ENCODE assay signal across 8 cellular contexts in the genomic region with DNA sequence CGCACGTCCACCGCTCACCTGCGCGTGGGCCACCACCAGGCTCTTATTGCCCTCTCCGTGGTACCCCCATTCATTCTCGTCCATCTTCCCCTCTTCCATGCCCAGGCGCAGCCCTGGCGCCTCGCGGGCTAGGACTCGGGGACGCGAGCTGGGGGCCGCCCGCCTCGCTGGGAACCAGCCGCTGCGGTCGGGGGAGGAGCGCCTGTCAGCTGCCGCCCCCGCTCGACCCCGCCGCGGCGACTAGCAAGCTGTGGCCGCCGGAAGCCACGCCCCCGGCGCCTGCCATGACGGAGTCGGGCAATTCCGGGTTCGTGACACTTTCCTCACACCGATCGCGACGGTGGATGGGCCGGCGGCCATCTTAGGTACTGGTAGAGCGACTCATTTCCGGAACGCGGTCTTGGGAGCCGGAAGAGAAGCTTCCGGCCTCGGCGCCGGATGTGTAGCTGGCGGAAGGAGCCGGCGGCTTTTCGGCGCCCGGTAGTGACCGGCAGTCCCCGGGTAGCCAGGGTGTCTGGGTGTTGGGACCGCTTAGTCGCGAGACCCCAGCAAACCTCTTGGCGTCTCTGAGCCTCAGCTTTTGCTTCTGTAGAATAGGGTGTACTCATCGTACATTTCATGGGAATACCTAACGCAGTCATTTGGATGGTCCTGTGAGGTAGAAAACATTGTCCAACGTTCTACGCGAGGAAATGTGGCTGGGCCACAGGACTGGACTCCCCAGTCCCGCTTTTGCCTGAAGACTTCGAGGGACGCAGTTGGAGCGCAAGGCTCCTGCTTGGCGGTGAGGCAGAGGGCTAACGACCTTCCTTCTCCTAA. TPM values are rescaled to one million over a fixed set of nuclear protein-coding genes. Genes with fewer than 3 reads are reported as not detected.
DNase-seq lines count a peak whose midpoint lies in the region; ATAC-seq and TF ChIP-seq lines count a peak whose summit lies in the region.

A gene with protein sequence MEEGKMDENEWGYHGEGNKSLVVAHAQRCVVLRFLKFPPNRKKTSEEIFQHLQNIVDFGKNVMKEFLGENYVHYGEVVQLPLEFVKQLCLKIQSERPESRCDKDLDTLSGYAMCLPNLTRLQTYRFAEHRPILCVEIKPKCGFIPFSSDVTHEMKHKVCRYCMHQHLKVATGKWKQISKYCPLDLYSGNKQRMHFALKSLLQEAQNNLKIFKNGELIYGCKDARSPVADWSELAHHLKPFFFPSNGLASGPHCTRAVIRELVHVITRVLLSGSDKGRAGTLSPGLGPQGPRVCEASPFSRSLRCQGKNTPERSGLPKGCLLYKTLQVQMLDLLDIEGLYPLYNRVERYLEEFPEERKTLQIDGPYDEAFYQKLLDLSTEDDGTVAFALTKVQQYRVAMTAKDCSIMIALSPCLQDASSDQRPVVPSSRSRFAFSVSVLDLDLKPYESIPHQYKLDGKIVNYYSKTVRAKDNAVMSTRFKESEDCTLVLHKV (minus strand): TSS at position 242 of the 819 bp plus-strand sequence. CDS start 143 bp downstream, at position 99.

- H3K4me1 ChIP-seq in mammary epithelial cell (ENCODE audit: insufficient read depth, low read length) (peaks cover 14% of the 10 kb centered on the region), skeletal muscle tissue (ENCODE audit: control insufficient read depth in 3 of 3, insufficient read depth in 3 of 3, low read length in 3 of 3) (peaks cover 12 to 38% (median 37%) of the 10 kb centered on the region in 3 donors)

- peaks cover 9% of the 10 kb centered on the region for H3K36me3 ChIP-seq in mammary epithelial cell (ENCODE audit: insufficient read depth, low read length)
- H3K36me3 ChIP-seq in skeletal muscle tissue (ENCODE audit: control insufficient read depth in 3 of 3, insufficient read depth in 3 of 3, low read length in 3 of 3): peaks cover 5 to 9% (median 7%) of the 10 kb centered on the region in 3 donors

- peak within 1 kb of the TSS; percentile 93 for H3K27ac ChIP-seq in mammary epithelial cell (ENCODE audit: insufficient read depth, low read depth, low read length)
- peak within 1 kb of the TSS; percentile 88 for H3K27ac ChIP-seq in skeletal muscle tissue (ENCODE audit: low read depth, low read length)

- H3K9ac ChIP-seq in mammary epithelial cell (ENCODE audit: insufficient read depth, low read length) (peak within 1 kb of the TSS; percentile 98), skeletal muscle tissue (ENCODE audit: low read depth in 1 of 3, low read length in 3 of 3) (peak within 1 kb of the TSS; percentile 99 to 100 (median 100))

- BruUV-seq in mammary epithelial cell (replicated peaks; lab: Mats Ljungman, UMichigan): TSS peak; percentile 67

- CTCF ChIA-PET in mammary epithelial cell (lab: Charles Lee; ENCODE audit: low non-redundant PET): interaction anchor here (0.7 kb wide), 1 partner anchor 11 kb away, joined by 3 read pairs; no protein-coding TSS in a partner anchor

- H3K79me2 ChIP-seq in mammary epithelial cell (ENCODE audit: insufficient read depth, low read length): peaks cover 57% of the 10 kb centered on the region

- intact Hi-C loops in mammary epithelial cell (cut with micrococcal nuclease): loop anchor here (1.0 to 2.0 kb wide), 4 partner anchors 10 to 95 kb away; no protein-coding TSS in a partner anchor

- ATAC-seq in GM18909 (IDR thresholded peaks at IDR 0.05; ENCODE audit: poor library complexity, unreplicated experiment) (peak; percentile 95), HG03159 (IDR thresholded peaks at IDR 0.05; ENCODE audit: unreplicated experiment) (peak; percentile 94)

- no peaks in the 10 kb centered on the region for H3K9me3 ChIP-seq in mammary epithelial cell (replicated peaks; ENCODE audit: insufficient read depth, low read length)
- no peaks in the 10 kb centered on the region for H3K9me3 ChIP-seq in iPS-18c (ENCODE audit: control insufficient read depth, insufficient read depth, low read length)
- no peaks in the 10 kb centered on the region for H3K9me3 ChIP-seq in skeletal muscle tissue (ENCODE audit: control insufficient read depth in 3 of 3, low read length in 3 of 3)

- peak; percentile 99 for DNase-seq in AG08395 (ENCODE audit: low spot score)
- peak; percentile 98 for DNase-seq in NCI-H2227 (lab: John Stamatoyannopoulos, UW; ENCODE audit: unreplicated experiment)
- DNase-seq in mammary epithelial cell: peak; percentile 98

- no peaks in the 10 kb centered on the region for H4K20me1 ChIP-seq in mammary epithelial cell (ENCODE audit: insufficient read depth, low read length)

- dilution Hi-C loops in mammary epithelial cell (cut with HindIII; ENCODE audit: low sequenced_read_pairs): loop anchor here (5.0 kb wide), 1 partner anchor 57 kb away; no protein-coding TSS in a partner anchor

- peak within 1 kb of the TSS; percentile 90 for H2AFZ ChIP-seq in mammary epithelial cell (ENCODE audit: low read depth, low read length)

- in situ Hi-C loops in mammary epithelial cell (cut with MboI; ENCODE audit: low sequenced_read_pairs in 2 of 2): no loop called here

- no peaks in the 10 kb centered on the region for H3K27me3 ChIP-seq in mammary epithelial cell (ENCODE audit: insufficient read depth, low read length)
- H3K27me3 ChIP-seq in skeletal muscle tissue (ENCODE audit: control insufficient read depth in 3 of 3, insufficient read depth in 3 of 3, low read length in 3 of 3): no peaks in the 10 kb centered on the region

- H3K4me2 ChIP-seq in mammary epithelial cell (ENCODE audit: insufficient read depth, low read depth, low read length): peak within 1 kb of the TSS; percentile 84

- WGBS in mammary epithelial cell (ENCODE audit: low coverage, missing lambda C conversion rate): 2% methylated on average over 44 of the region's 75 CpGs

- TF ChIP-seq CTCF in WI38 (IDR thresholded peaks at IDR 0.05; ENCODE audit: low read depth, low read length) (no peak), mammary epithelial cell (conservative IDR thresholded peaks at IDR 0.05 in 1 of 2, IDR thresholded peaks at IDR 0.05 in 1 of 2; ENCODE audit: extremely low read depth in 1 of 2, insufficient read depth in 1 of 2, low read depth in 1 of 2, low read length in 2 of 2) (no peak)

- peak within 1 kb of the TSS; percentile 95 for H3K4me3 ChIP-seq in WI38 (ENCODE audit: low read depth, low read length)
- peak within 1 kb of the TSS; percentile 69 to 97 (median 91) for H3K4me3 ChIP-seq in mammary epithelial cell (replicated peaks in 1 of 3; ENCODE audit: insufficient read depth in 1 of 3, low read depth in 2 of 3, low read length in 3 of 3)
- peak within 1 kb of the TSS; percentile 99 for H3K4me3 ChIP-seq in iPS-18c (ENCODE audit: insufficient read depth, low read depth, low read length)
- H3K4me3 ChIP-seq in skeletal muscle tissue (ENCODE audit: low read length in 3 of 3): peak within 1 kb of the TSS; percentile 89 to 100 (median 100)

RNA-seq across cellular contexts. Expression of the gene that starts here (rescaled TPM):
- total RNA-seq in mammary epithelial cell: 10 to 100 TPM; 13.4 to 25.0 TPM
- polyA plus RNA-seq in mammary epithelial cell: 25.2 TPM
- 48.0 TPM for polyA minus RNA-seq in mammary epithelial cell
- 6.3 TPM for total RNA-seq in skeletal muscle tissue

Comparison
In these comparisons a context has a peak if more than half of its experiments do, and no peak if none do; other contexts are left out.
1. Peak in every context shown above with its lines: DNase-seq, ATAC-seq, H3K4me3 ChIP-seq and H3K27ac ChIP-seq.